In genomic region chr3:33931512-33931911, GRCh38 we compare ENCODE assay signal across 8 cellular contexts.
"Had no signal": no experiment of that assay in that cellular context is flagged by ENCODE, and none has a peak within 500 bp of the region (broad histone marks: within the 10 kb centered on the region; RNA-seq: fewer than 3 reads in every experiment).

No MANE protein-coding gene starts in this region.

- FAIRE-seq: G401.6, GM12878, GM12891, GM12892, GM18507, GM19239 had no signal

- ATAC-seq: GM12878 had no signal

- DNase-seq: GDM1, GF-D8 had no signal

- H3K4me3 ChIP-seq: GM12878 had no signal
